22 cellular contexts compared by ENCODE assay signal in genomic region chr5:149043641-149044040, GRCh38.
"Had no signal": no experiment of that assay in that cellular context is flagged by ENCODE, and none has a peak within 500 bp of the region (broad histone marks: within the 10 kb centered on the region; RNA-seq: fewer than 3 reads in every experiment).

No MANE protein-coding gene starts in this region.

- H3K4me3 ChIP-seq: MG63, SJSA1, SK-N-MC had no signal

- H3K27ac ChIP-seq: SJSA1, SK-N-MC had no signal

- H3K9me3 ChIP-seq: MG63, SJSA1 had no signal

- DNase-seq: Karpas-422, KG1, MG63, NCI-H1092 treated with DMSO at 0.1 percent for 48 hours, NCI-H1436, NCI-H187, NCI-H2029, NCI-H2081 treated with DMSO at 0.1 percent for 48 hours, NCI-H2171, NCI-H226, NCI-H446, NCI-H510A, NCI-H524 treated with DMSO at 0.1 percent for 48 hours, NCI-H69, NCI-H774, Right ventricle myocardium superior, RPMI8226, SIG-M5, T-helper 1 cell had no signal

- H3K36me3 ChIP-seq: MG63 had no signal

- FAIRE-seq: RCC 7860 had no signal

- H3K27me3 ChIP-seq: MG63, SJSA1 had no signal
